In the genomic region with DNA sequence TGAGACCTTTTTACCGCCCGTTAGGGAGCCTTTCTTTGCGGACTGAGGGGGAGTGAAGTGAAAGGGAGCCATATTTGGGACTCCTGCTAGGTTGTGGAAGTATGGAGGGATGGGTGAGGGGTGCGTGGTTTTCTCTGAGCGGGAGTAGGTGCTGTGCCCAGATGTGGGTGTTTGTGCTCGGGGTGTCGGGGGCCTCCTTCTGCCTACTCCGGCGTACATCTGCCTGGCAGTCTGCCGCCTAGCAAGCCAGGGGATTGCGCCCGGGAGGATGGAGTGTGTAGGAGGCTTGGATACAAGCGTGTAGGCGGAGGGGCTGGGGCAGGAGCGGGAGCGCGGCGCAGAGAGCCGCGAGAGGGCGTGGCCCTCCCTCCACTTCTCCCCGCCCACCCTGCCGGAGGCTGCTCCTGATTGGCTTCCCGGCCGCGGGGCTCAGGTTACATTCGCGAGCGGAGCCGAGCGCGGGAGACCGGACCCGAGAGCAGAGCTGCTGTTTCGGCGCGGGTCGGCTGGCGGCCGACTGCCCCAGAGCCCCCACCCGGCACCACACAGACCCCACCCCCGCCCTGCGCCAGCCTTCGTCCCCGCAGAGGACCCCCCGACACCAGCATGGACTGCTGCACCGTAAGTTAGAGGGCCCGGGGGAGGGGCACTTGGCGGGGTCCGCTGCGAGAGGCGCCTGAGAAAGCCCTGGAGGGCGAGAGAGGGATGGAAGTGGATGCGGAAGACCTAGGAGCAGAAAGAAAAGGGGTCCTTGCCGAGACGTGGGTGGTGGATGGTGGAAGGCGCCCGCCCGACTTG, we compare ENCODE assay signal across 8 cellular contexts. TPM values are rescaled to one million over a fixed set of nuclear protein-coding genes. Genes with fewer than 3 reads are reported as not detected.
DNase-seq lines count a peak whose midpoint lies in the region; ATAC-seq and TF ChIP-seq lines count a peak whose summit lies in the region.

A gene (plus strand): TSS at position 464 of the 798 bp plus-strand sequence. CDS start 143 bp downstream, at position 607.

- no peaks in the 10 kb centered on the region for H3K36me3 ChIP-seq in GM23338 (ENCODE audit: insufficient read depth)
- no peaks in the 10 kb centered on the region for H3K36me3 ChIP-seq in Karpas-422 (ENCODE audit: insufficient read depth, low read length)

- H3F3A ChIP-seq in GM23338 (replicated peaks; ENCODE audit: low read depth) = no peaks in the 10 kb centered on the region

- peak; percentile 93 for DNase-seq in Daoy (ENCODE audit: low read depth)
- DNase-seq in GM23338 (ENCODE audit: low spot score) = peak; percentile 98
- peak; percentile 92 for DNase-seq in Karpas-422
- DNase-seq in RPMI7951 (ENCODE audit: low read depth) = peak; percentile 87
- peak; percentile 71 for DNase-seq in activated T-helper 9 cell treated with anti-CD3 and anti-CD28 coated beads, Interleukin-2, amount 50 U/mL, for 16 hours (ENCODE audit: low read depth)
- peak; percentile 52 for DNase-seq in fibroblast of the conjunctiva (ENCODE audit: low read depth)
- DNase-seq in nephron progenitor cell = peak; percentile 97
- DNase-seq in stimulated activated naive CD8-positive, alpha-beta T cell treated with anti-CD3 and anti-CD28 coated beads, Interleukin-15, Interleukin-2, amounts not matched to agents 100 U/mL and 50 U/mL, for 24 hours = peak; percentile 89

- H3K4me1 ChIP-seq in GM23338 (ENCODE audit: insufficient read depth) (peaks cover 26% of the 10 kb centered on the region), Karpas-422 (ENCODE audit: low read length) (peaks cover 25% of the 10 kb centered on the region)

- H3K9me2 ChIP-seq in GM23338 (ENCODE audit: insufficient read depth) = no peaks in the 10 kb centered on the region
- no peaks in the 10 kb centered on the region for H3K9me2 ChIP-seq in Karpas-422 (replicated peaks; ENCODE audit: insufficient read depth, low read length)

- H3K27me3 ChIP-seq in GM23338 (ENCODE audit: insufficient read depth) (peaks cover 99% of the 10 kb centered on the region), Karpas-422 (ENCODE audit: low read length) (no peaks in the 10 kb centered on the region)

- H3K36me3 Mint-ChIP-seq in GM23338 (ENCODE audit: low read depth) (no peaks in the 10 kb centered on the region; the same call in 2 of the 3 replicates), nephron progenitor cell (ENCODE audit: low read depth) (no peaks in the 10 kb centered on the region)

- H4K20me1 ChIP-seq in GM23338 (replicated peaks; ENCODE audit: insufficient read depth) = peaks cover 19% of the 10 kb centered on the region
- H4K20me1 ChIP-seq in Karpas-422 (ENCODE audit: insufficient read depth, low read depth, low read length) = no peaks in the 10 kb centered on the region

- H3K4me1 Mint-ChIP-seq in GM23338 (peaks cover 11% of the 10 kb centered on the region), nephron progenitor cell (peaks cover 34% of the 10 kb centered on the region)

- peaks cover 85% of the 10 kb centered on the region for H3K27me3 Mint-ChIP-seq in GM23338 (ENCODE audit: insufficient read depth, low read depth, poor library complexity)
- peaks cover 100% of the 10 kb centered on the region for H3K27me3 Mint-ChIP-seq in nephron progenitor cell (ENCODE audit: low read depth, poor library complexity)

- H3K4me3 ChIP-seq in GM23338 (peak within 1 kb of the TSS; percentile 84), Karpas-422 (ENCODE audit: low read length) (peak within 1 kb of the TSS; percentile 62)

- H3K79me2 ChIP-seq in GM23338 (replicated peaks; ENCODE audit: insufficient read depth) (no peaks in the 10 kb centered on the region), Karpas-422 (ENCODE audit: low read length) (no peaks in the 10 kb centered on the region)

- peak within 1 kb of the TSS; percentile 94 for H2AFZ ChIP-seq in GM23338
- H2AFZ ChIP-seq in Karpas-422 (ENCODE audit: low read length) = 0 out of 2 replicates have a peak within 1 kb of the TSS, but pooled peaks have one; percentile 50

- H3K9me3 Mint-ChIP-seq in GM23338 (no peaks in the 10 kb centered on the region), nephron progenitor cell (no peaks in the 10 kb centered on the region)

- no peak within 1 kb of the TSS for H3K27ac Mint-ChIP-seq in GM23338
- no peak within 1 kb of the TSS for H3K27ac Mint-ChIP-seq in nephron progenitor cell

- no peaks in the 10 kb centered on the region for H3K9me3 ChIP-seq in Karpas-422 (ENCODE audit: low read length)

- TF ChIP-seq CTCF in GM23338 (conservative IDR thresholded peaks at IDR 0.05; ENCODE audit: low read depth in 2 of 2) (no peak), nephron progenitor cell (IDR thresholded peaks at IDR 0.05) (no peak)

- H3K4me2 ChIP-seq in GM23338 = peak within 1 kb of the TSS; percentile 96
- peak within 1 kb of the TSS; percentile 73 for H3K4me2 ChIP-seq in Karpas-422 (ENCODE audit: low read depth, low read length, poor library complexity, severe bottlenecking)

- no peak within 1 kb of the TSS for H3K27ac ChIP-seq in GM23338 (ENCODE audit: low read depth)
- H3K27ac ChIP-seq in Karpas-422 (ENCODE audit: low read length) = no peak within 1 kb of the TSS

- H3K4me3 Mint-ChIP-seq in GM23338 (peak within 1 kb of the TSS; percentile 77), nephron progenitor cell (peak within 1 kb of the TSS; percentile 78)

- H3K9ac ChIP-seq in Karpas-422 (ENCODE audit: low read length) = peak within 1 kb of the TSS; percentile 59

- ATAC-seq in GM23338 = peak; percentile 93
- ATAC-seq in stimulated activated naive CD8-positive, alpha-beta T cell treated with anti-CD3 and anti-CD28 coated beads, Interleukin-15, Interleukin-2, amounts not matched to agents 100 U/mL and 50 U/mL, for 24 hours = peak; percentile 90

TF ChIP-seq in GM23338, 12 proteins besides CTCF, POLR2A, EP300 and RAD21:
- TF ChIP-seq ZNF114 (CRISPR knock-in tag; IDR thresholded peaks at IDR 0.05) (no peak), EZH2phosphoT487 (IDR thresholded peaks at IDR 0.05; ENCODE audit: unreplicated experiment) (no peak), JUNB (IDR thresholded peaks at IDR 0.05; ENCODE audit: unreplicated experiment) (no peak), EZH2 (IDR thresholded peaks at IDR 0.05; ENCODE audit: low read depth, unreplicated experiment) (peak; percentile 82), STAT1 (IDR thresholded peaks at IDR 0.05; ENCODE audit: unreplicated experiment) (no peak), POLR2AphosphoS5 (IDR thresholded peaks at IDR 0.05; ENCODE audit: low read depth) (no peak; the same call in 1 of the 2 replicates), ZNF331 (CRISPR knock-in tag; IDR thresholded peaks at IDR 0.05; ENCODE audit: low read depth) (no peak), CREB1 (CRISPR knock-in tag; IDR thresholded peaks at IDR 0.05; ENCODE audit: low read depth) (no peak)
- TF ChIP-seq, protein P1, sequence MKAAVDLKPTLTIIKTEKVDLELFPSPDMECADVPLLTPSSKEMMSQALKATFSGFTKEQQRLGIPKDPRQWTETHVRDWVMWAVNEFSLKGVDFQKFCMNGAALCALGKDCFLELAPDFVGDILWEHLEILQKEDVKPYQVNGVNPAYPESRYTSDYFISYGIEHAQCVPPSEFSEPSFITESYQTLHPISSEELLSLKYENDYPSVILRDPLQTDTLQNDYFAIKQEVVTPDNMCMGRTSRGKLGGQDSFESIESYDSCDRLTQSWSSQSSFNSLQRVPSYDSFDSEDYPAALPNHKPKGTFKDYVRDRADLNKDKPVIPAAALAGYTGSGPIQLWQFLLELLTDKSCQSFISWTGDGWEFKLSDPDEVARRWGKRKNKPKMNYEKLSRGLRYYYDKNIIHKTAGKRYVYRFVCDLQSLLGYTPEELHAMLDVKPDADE (IDR thresholded peaks at IDR 0.05) = no peak
TF ChIP-seq in GM23338: peak in this region for 1.

RNA-seq across cellular contexts. Expression of the gene that starts here (rescaled TPM):
- total RNA-seq in Daoy (2014; rRNA removed; shearing (Covaris generic)) = 2.7 and 3.4 TPM in 2 replicates
- 0.24 TPM in 1 of 2 replicates, not detected in the other for total RNA-seq in GM23338 (2014; rRNA removed; shearing (Covaris generic))
- 0.61 TPM in 2 replicates for polyA plus RNA-seq in GM23338 (2016; fragmentation: Nextera tagmentation; extraction: Ambion mirVana)
- 0.97 TPM in 1 of 2 replicates, not detected in the other for total RNA-seq in Karpas-422 (2014; rRNA removed; shearing (Covaris generic); ENCODE audit: low replicate concordance)
- 1.9 and 3.2 TPM in 2 replicates for total RNA-seq in RPMI7951 (2014; rRNA removed; shearing (Covaris generic))

Comparison
In these comparisons a context has a peak if more than half of its experiments do, and no peak if none do; other contexts are left out.
1. Peak in DNase-seq, ATAC-seq, H3K4me3 ChIP-seq and H3K4me2 ChIP-seq in GM23338; RNA of the gene not detected or under 1 TPM.
2. Peak in DNase-seq, H3K4me3 ChIP-seq, H3K9ac ChIP-seq and H3K4me2 ChIP-seq in Karpas-422; RNA of the gene not detected or under 1 TPM.